ENCODE assay signal across 8 cellular contexts in genomic region chr4:122827258-122827887, GRCh38. TPM values are rescaled to one million over a fixed set of nuclear protein-coding genes. Genes with fewer than 3 reads are reported as not detected.
A peak's percentile ranks its signal among the peaks of the same experiment; 100 is the strongest.
DNase-seq lines count a peak whose midpoint lies in the region; ATAC-seq and TF ChIP-seq lines count a peak whose summit lies in the region.

No MANE protein-coding gene starts in this region.

- H3K27me3 ChIP-seq in dorsolateral prefrontal cortex = peaks cover 0 to 13% (median 0%) of the 10 kb centered on the region in 45 donors

- intact Hi-C loops in dorsolateral prefrontal cortex (cut with DNase I) (no loop called here), lower leg skin (cut with DNase I; ENCODE audit: low total_unique reads) (no loop called here)

- DNase-seq in ELR (ENCODE audit: low read depth) (peak; percentile 57), T-helper 9 cell (peak; percentile 4), dorsolateral prefrontal cortex (peak in 3 of 10 donors; percentile 4 to 50 (median 43)), lower leg skin (ENCODE audit: low spot score in 2 of 2) (peak in 1 of 2 donors; percentile 86)
- peak; percentile 33 for DNase-seq in stimulated activated naive CD8-positive, alpha-beta T cell treated with anti-CD3 and anti-CD28 coated beads, Interleukin-15, Interleukin-2, amounts not matched to agents 100 U/mL and 50 U/mL, for 24 hours
- DNase-seq in NK-92 treated with Interleukin-12 subunit alpha and Interleukin-12 subunit beta, amount 100 ng/mL, for 24 hours (lab: John Stamatoyannopoulos, UW) = no peak

- H3K4me3 ChIP-seq in dorsolateral prefrontal cortex (peak overlapping the region; percentile 56 to 94 (median 77)), lower leg skin (ENCODE audit: low read depth, poor library complexity, severe bottlenecking) (peak overlapping the region; percentile 60)

- ATAC-seq in GM19452 (IDR thresholded peaks at IDR 0.05; ENCODE audit: unreplicated experiment) (peak; percentile 54), HG03457 (IDR thresholded peaks at IDR 0.05; ENCODE audit: unreplicated experiment) (peak; percentile 46)
- peak; percentile 30 for ATAC-seq in stimulated activated naive CD8-positive, alpha-beta T cell treated with anti-CD3 and anti-CD28 coated beads, Interleukin-15, Interleukin-2, amounts not matched to agents 100 U/mL and 50 U/mL, for 24 hours

- peak overlapping the region in 47 of 59 donors; percentile 6 to 87 (median 64) for H3K27ac ChIP-seq in dorsolateral prefrontal cortex

- no peak for TF ChIP-seq POLR2A in lower leg skin (IDR thresholded peaks at IDR 0.05)

- TF ChIP-seq CTCF in dorsolateral prefrontal cortex (IDR thresholded peaks at IDR 0.05 in 54 of 56, conservative IDR thresholded peaks at IDR 0.05 in 2 of 56; ENCODE audit: low read depth in 1 of 56, partially characterized antibody in 56 of 56) (peak in 1 of 56 donors; percentile 19), lower leg skin (IDR thresholded peaks at IDR 0.05) (no peak)

- 1% methylated on average over 27 to 58 of the region's 58 CpGs for WGBS in lower leg skin, 2 donors

RNA-seq across cellular contexts. Expression of gene FGF2, which starts 0.7 kb away (rescaled TPM):
- 10 to 100 TPM; 14.4 to 85.8 (median 31.7) TPM for total RNA-seq in dorsolateral prefrontal cortex
- 1 to 10 TPM; 4.8 to 6.1 (median 5.0) TPM for total RNA-seq in lower leg skin
